In genomic region chr10:32253821-32254220, GRCh38 we compare ENCODE assay signal across 1 cellular context.
TF ChIP-seq lines count a peak whose summit lies in the region.

No MANE protein-coding gene starts in this region.

TF ChIP-seq in GM12878, 131 proteins besides CTCF, POLR2A, EP300 and RAD21:
- TF ChIP-seq CEBPZ (IDR thresholded peaks at IDR 0.05; ENCODE audit: low read depth, low read length) (no peak), SMARCA5 (IDR thresholded peaks at IDR 0.05) (no peak), FOS (IDR thresholded peaks at IDR 0.05; ENCODE audit: borderline replicate concordance, extremely low read depth, insufficient read length) (no peak), CBX5 (IDR thresholded peaks at IDR 0.05; ENCODE audit: low read depth) (no peak), NRF1 (conservative IDR thresholded peaks at IDR 0.05; ENCODE audit: low read depth, low read length) (no peak), ZNF207 (IDR thresholded peaks at IDR 0.05; ENCODE audit: borderline replicate concordance) (no peak), DPF2 (IDR thresholded peaks at IDR 0.05) (no peak), SUZ12 (IDR thresholded peaks at IDR 0.05; ENCODE audit: unreplicated experiment) (no peak)
